In genomic region chr20:36856691-36857635, GRCh38 we compare ENCODE assay signal across 8 cellular contexts. TPM values are rescaled to one million over a fixed set of nuclear protein-coding genes. Genes with fewer than 3 reads are reported as not detected.
A peak's percentile ranks its signal among the peaks of the same experiment; 100 is the strongest.
DNase-seq lines count a peak whose midpoint lies in the region; ATAC-seq, FAIRE-seq and TF ChIP-seq lines count a peak whose summit lies in the region.

No MANE protein-coding gene starts in this region.

- H3K27ac Mint-ChIP-seq in CD4-positive, alpha-beta memory T cell: peak overlapping the region in 3 of 7 donors; percentile 7 to 70 (median 13)

- intact Hi-C loops in CD4-positive, alpha-beta memory T cell (cut with micrococcal nuclease): no loop called here
- intact Hi-C loops in Panc1 (cut with micrococcal nuclease; ENCODE audit: unreplicated experiment): no loop called here

- peaks cover 9 to 14% (median 13%) of the 10 kb centered on the region in 4 donors for H3K4me1 Mint-ChIP-seq in CD4-positive, alpha-beta memory T cell

- CTCF ChIA-PET in CD4-positive, alpha-beta memory T cell (lab: Charles Lee; ENCODE audit: partially characterized antibody): no interaction called here
- CTCF ChIA-PET in Panc1 (lab: Charles Lee): interaction anchor here (0.6 kb wide), 1 partner anchor 21 kb away, joined by 7 read pairs; no protein-coding TSS in a partner anchor

- no peaks in the 10 kb centered on the region for H3K36me3 ChIP-seq in CD4-positive, alpha-beta memory T cell (ENCODE audit: insufficient read depth, low read length)
- H3K36me3 ChIP-seq in Panc1 (ENCODE audit: control insufficient read depth, insufficient read depth, low read length) (no peaks in the 10 kb centered on the region), muscle layer of duodenum (ENCODE audit: control insufficient read depth in 1 of 2, insufficient read depth in 2 of 2, low read length in 2 of 2) (no peaks in the 10 kb centered on the region)

- no peak overlapping the region for H3K27ac ChIP-seq in CD4-positive, alpha-beta memory T cell (ENCODE audit: low read depth, low read length)
- H3K27ac ChIP-seq in Panc1 (ENCODE audit: low read length) (peak overlapping the region; percentile 45; the same call in 1 of the 2 replicates), muscle layer of duodenum (ENCODE audit: low read length) (peak overlapping the region; percentile 11)

- peak overlapping the region in 3 of 8 donors; percentile 1 to 40 (median 16) for H3K4me3 Mint-ChIP-seq in CD4-positive, alpha-beta memory T cell

- no peaks in the 10 kb centered on the region for H3K27me3 ChIP-seq in CD4-positive, alpha-beta memory T cell (ENCODE audit: insufficient read depth, low read length)
- H3K27me3 ChIP-seq in Panc1 (ENCODE audit: control insufficient read depth, insufficient read depth, low read length): no peaks in the 10 kb centered on the region
- no peaks in the 10 kb centered on the region for H3K27me3 ChIP-seq in muscle layer of duodenum (ENCODE audit: low read depth, low read length)

- no peak for TF ChIP-seq CTCF in Panc1 (IDR thresholded peaks at IDR 0.05)
- TF ChIP-seq CTCF in cardiac fibroblast (IDR thresholded peaks at IDR 0.05; ENCODE audit: low read depth, low read length): no peak

- no peaks in the 10 kb centered on the region for H3K9me3 ChIP-seq in CD4-positive, alpha-beta memory T cell (ENCODE audit: control insufficient read depth in 1 of 2, low read length in 2 of 2)
- H3K9me3 ChIP-seq in Panc1 (ENCODE audit: control insufficient read depth, insufficient read depth, low read depth, low read length): no peaks in the 10 kb centered on the region
- no peaks in the 10 kb centered on the region for H3K9me3 ChIP-seq in muscle layer of duodenum (ENCODE audit: control insufficient read depth in 1 of 2, low read length in 2 of 2)

- no peak overlapping the region for H3K4me3 ChIP-seq in CD4-positive, alpha-beta memory T cell (ENCODE audit: low read length in 2 of 2)
- H3K4me3 ChIP-seq in Panc1 (ENCODE audit: low read depth in 2 of 2, low read length in 2 of 2) (no peak overlapping the region), cardiac fibroblast (replicated peaks in 1 of 2; ENCODE audit: low read depth in 2 of 2, low read length in 2 of 2) (no peak overlapping the region), muscle layer of duodenum (ENCODE audit: low read depth in 1 of 2, low read length in 2 of 2) (no peak overlapping the region)

- peaks cover 0 to 5% of the 10 kb centered on the region in 2 donors for H3K27me3 Mint-ChIP-seq in CD4-positive, alpha-beta memory T cell

- no peak for FAIRE-seq in frontal cortex (lab: Jason Lieb, UNC)

- H3K4me1 ChIP-seq in CD4-positive, alpha-beta memory T cell (ENCODE audit: insufficient read depth, low read length): peaks cover 19% of the 10 kb centered on the region
- peaks cover 53% of the 10 kb centered on the region for H3K4me1 ChIP-seq in Panc1 (ENCODE audit: control insufficient read depth, insufficient read depth, low read length)
- H3K4me1 ChIP-seq in muscle layer of duodenum (ENCODE audit: control insufficient read depth in 1 of 2, insufficient read depth in 2 of 2, low read length in 2 of 2): peaks cover 39 to 92% of the 10 kb centered on the region in 2 donors

- in situ Hi-C loops in Panc1 (cut with HindIII; ENCODE audit: low pct_unique_long_range_greater_than_20kb, low sequenced_read_pairs): no loop called here

- DNase-seq in CD4-positive, alpha-beta memory T cell: peak in 4 of 5 donors; percentile 43 to 54 (median 48)
- DNase-seq in Panc1 (ENCODE audit: low read depth, low spot score) (no peak), cardiac fibroblast (ENCODE audit: low read depth in 2 of 2) (peak; percentile 63 to 85), GM19238 (ENCODE audit: insufficient read length, low spot score) (no peak), NOMO-1 (lab: John Stamatoyannopoulos, UW; ENCODE audit: unreplicated experiment in 2 of 2) (no peak), NCI-H774 (lab: John Stamatoyannopoulos, UW) (no peak), frontal cortex (ENCODE audit: low spot score in 2 of 2) (no peak)

- POLR2A ChIA-PET in CD4-positive, alpha-beta memory T cell (lab: Charles Lee; ENCODE audit: partially characterized antibody): interaction anchor here (1.2 to 1.3 kb wide), 2 partner anchors 20 to 21 kb away, joined by 3 to 9 read pairs; no protein-coding TSS in a partner anchor
- POLR2A ChIA-PET in Panc1 (lab: Charles Lee): no interaction called here

- H3K36me3 Mint-ChIP-seq in CD4-positive, alpha-beta memory T cell: no peaks in the 10 kb centered on the region

- BruUV-seq in Panc1 (replicated peaks; lab: Mats Ljungman, UMichigan): no TSS peak

- no peak for ATAC-seq in Panc1

- no peaks in the 10 kb centered on the region for H3K9me3 Mint-ChIP-seq in CD4-positive, alpha-beta memory T cell

RNA-seq across cellular contexts. Expression of gene TLDC2, which starts 19.0 kb away (rescaled TPM):
- total RNA-seq in CD4-positive, alpha-beta memory T cell: not detected
- polyA plus RNA-seq in CD4-positive, alpha-beta memory T cell: under 1 TPM in 1 of 2 donors, not detected in 1; 0.52 TPM
- total RNA-seq in Panc1 (2021; ENCODE audit: unreplicated experiment) (not detected), frontal cortex (under 0.01 TPM)
- not detected for polyA plus RNA-seq in Panc1 (2012; ENCODE audit: insufficient read length)

Comparison
In these comparisons a context has a peak if more than half of its experiments do, and no peak if none do; other contexts are left out.
1. DNase-seq: peak in CD4-positive, alpha-beta memory T cell (4 of 5) and cardiac fibroblast (2 of 2); none in Panc1 (single experiment), GM19238 (single experiment), NOMO-1 (0 of 2), NCI-H774 (single experiment) and frontal cortex (0 of 2).